In the genomic region with DNA sequence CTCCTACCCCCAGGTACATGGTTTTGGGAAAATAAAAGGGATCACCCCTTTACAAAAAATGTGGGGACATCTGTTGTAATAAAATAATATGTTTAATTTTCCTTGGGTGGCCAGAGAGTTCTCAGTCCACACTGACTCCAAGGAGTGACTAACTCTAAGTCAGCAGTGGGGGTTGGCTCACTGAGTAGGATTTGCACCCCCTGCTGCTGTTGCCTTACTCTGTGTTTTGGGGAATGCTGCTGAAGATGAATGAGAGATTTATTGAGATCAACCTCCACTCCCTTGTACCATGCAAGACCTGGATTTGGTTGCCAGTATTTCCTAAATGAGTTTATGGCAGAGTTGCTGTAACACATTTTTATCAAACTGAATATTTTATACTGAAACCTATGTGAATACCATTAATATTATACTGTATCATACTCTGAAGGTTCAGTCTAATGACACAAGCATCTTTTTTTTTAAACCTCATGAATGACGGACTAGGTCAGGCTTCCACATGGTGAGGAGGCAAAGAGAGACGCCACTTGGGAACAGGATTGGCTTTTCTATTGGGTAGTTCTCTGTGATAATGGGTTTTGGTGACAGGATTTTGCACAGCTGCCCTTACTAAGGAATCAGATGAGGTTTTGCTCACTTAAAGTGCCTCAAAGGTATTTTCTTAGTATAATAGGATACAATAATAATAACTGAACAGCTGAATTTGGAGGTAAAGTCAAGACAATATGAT, we compare ENCODE assay signal across 15 cellular contexts.
A peak's percentile ranks its signal among the peaks of the same experiment; 100 is the strongest.
DNase-seq lines count a peak whose midpoint lies in the region; ATAC-seq and TF ChIP-seq lines count a peak whose summit lies in the region.
"Had no signal": no experiment of that assay in that cellular context is flagged by ENCODE, and none has a peak within 500 bp of the region (broad histone marks: within the 10 kb centered on the region; RNA-seq: fewer than 3 reads in every experiment).

No MANE protein-coding gene starts in this region.

- peaks cover 23% of the 10 kb centered on the region for H3K27me3 Mint-ChIP-seq in CD4-positive, alpha-beta T cell

- intact Hi-C loops in thyroid gland (cut with DNase I) = no loop called here
- intact Hi-C loops in CD4-positive, alpha-beta T cell (cut with DNase I, micrococcal nuclease) = no loop called here

- DNase-seq in AG08396 (ENCODE audit: low spot score) (peak; percentile 55), brain pericyte (ENCODE audit: low read depth, low spot score) (peak; percentile 36), thyroid gland (no peak), NCI-H1436 treated with DMSO at 0.1 percent for 48 hours (lab: John Stamatoyannopoulos, UW) (no peak)
- DNase-seq in CD4-positive, alpha-beta T cell = no peak
- DNase-seq: activated naive CD4-positive, alpha-beta T cell treated with anti-CD3 and anti-CD28 coated beads, Interleukin-2, amount 50 U/mL, for 16 hours; KBM-7; NCI-H146; NCI-H69; stimulated activated CD4-positive, alpha-beta T cell treated with anti-CD3 and anti-CD28 coated beads, Interleukin-2, amount 100 ng/mL, for 24 hours; uterus had no signal

- no peaks in the 10 kb centered on the region for H3K9me3 ChIP-seq in HUES48 (ENCODE audit: control insufficient read depth, insufficient read depth, low read length)
- H3K9me3 ChIP-seq in thyroid gland = no peaks in the 10 kb centered on the region
- H3K9me3 ChIP-seq in CD4-positive, alpha-beta T cell (ENCODE audit: control insufficient read depth, low read length) = no peaks in the 10 kb centered on the region
- H3K9me3 ChIP-seq: prostate gland, uterus had no signal

- no peak overlapping the region for H3K4me3 ChIP-seq in HUES48 (ENCODE audit: low read depth, low read length)
- no peak overlapping the region for H3K4me3 ChIP-seq in thyroid gland (replicated peaks in 1 of 3)
- H3K4me3 ChIP-seq: prostate gland, uterus had no signal

- peaks cover 17% of the 10 kb centered on the region for H3K4me1 ChIP-seq in HUES48 (ENCODE audit: control insufficient read depth, insufficient read depth, low read length)
- no peaks in the 10 kb centered on the region for H3K4me1 ChIP-seq in thyroid gland
- H3K4me1 ChIP-seq: prostate gland, uterus had no signal

- no peak overlapping the region for H3K27ac Mint-ChIP-seq in CD4-positive, alpha-beta T cell

- no peaks in the 10 kb centered on the region for H3K36me3 Mint-ChIP-seq in CD4-positive, alpha-beta T cell (ENCODE audit: low read depth)

- CTCF ChIA-PET in CD4-positive, alpha-beta T cell (lab: Charles Lee) = no interaction called here

- H3K36me3 ChIP-seq in HUES48 (ENCODE audit: control insufficient read depth, insufficient read depth, low read length) = no peaks in the 10 kb centered on the region
- H3K36me3 ChIP-seq in thyroid gland = no peaks in the 10 kb centered on the region
- H3K36me3 ChIP-seq: prostate gland, uterus had no signal

- no peaks in the 10 kb centered on the region for H3K27me3 ChIP-seq in HUES48 (ENCODE audit: control insufficient read depth, insufficient read depth, low read length)
- H3K27me3 ChIP-seq in layer of hippocampus (ENCODE audit: control insufficient read depth, insufficient read depth, low read length) = no peaks in the 10 kb centered on the region
- no peaks in the 10 kb centered on the region for H3K27me3 ChIP-seq in thyroid gland
- no peaks in the 10 kb centered on the region for H3K27me3 ChIP-seq in CD4-positive, alpha-beta T cell (ENCODE audit: control insufficient read depth, insufficient read depth, low read length)
- H3K27me3 ChIP-seq: uterus had no signal

- TF ChIP-seq POLR2A in thyroid gland (IDR thresholded peaks at IDR 0.05) = no peak

- no peaks in the 10 kb centered on the region for H3K4me1 Mint-ChIP-seq in CD4-positive, alpha-beta T cell (ENCODE audit: low read depth)

- TF ChIP-seq CTCF in thyroid gland (IDR thresholded peaks at IDR 0.05) = no peak
- TF ChIP-seq CTCF in CD4-positive, alpha-beta T cell (IDR thresholded peaks at IDR 0.05) = no peak

- no peak overlapping the region for H3K9ac ChIP-seq in HUES48 (ENCODE audit: low read depth, low read length)

- POLR2A ChIA-PET in CD4-positive, alpha-beta T cell (lab: Charles Lee) = no interaction called here

- ATAC-seq in CD4-positive, alpha-beta T cell (ENCODE audit: poor library complexity) = no peak
- ATAC-seq in HG03342 (IDR thresholded peaks at IDR 0.05; ENCODE audit: unreplicated experiment) = no peak

- H3K27ac ChIP-seq in HUES48 (ENCODE audit: low read depth, low read length) (peak overlapping the region; percentile 82), layer of hippocampus (ENCODE audit: low read depth, low read length) (peak overlapping the region; percentile 17), thyroid gland (no peak overlapping the region)
- no peak overlapping the region for H3K27ac ChIP-seq in CD4-positive, alpha-beta T cell (ENCODE audit: low read depth, low read length)
- H3K27ac ChIP-seq: prostate gland, uterus had no signal

- no peaks in the 10 kb centered on the region for H3K9me3 Mint-ChIP-seq in CD4-positive, alpha-beta T cell

- H3K4me3 Mint-ChIP-seq in CD4-positive, alpha-beta T cell = no peak overlapping the region

- 80 to 94% methylated on average over 2 of the region's 2 CpGs for WGBS in thyroid gland, 2 donors

Comparison
In these comparisons a context has a peak if more than half of its experiments do, and no peak if none do; other contexts are left out.
1. DNase-seq: peak in AG08396 (single experiment) and brain pericyte (single experiment); none in thyroid gland (0 of 2), CD4-positive, alpha-beta T cell (0 of 10) and NCI-H1436 treated with DMSO at 0.1 percent for 48 hours (single experiment).
2. H3K27ac ChIP-seq: peak in HUES48 (single experiment) and layer of hippocampus (single experiment); none in thyroid gland (0 of 3) and CD4-positive, alpha-beta T cell (single experiment).